ENCODE assay signal across 14 cellular contexts in genomic region chr9:98251554-98251953, GRCh38. TPM values are rescaled to one million over a fixed set of nuclear protein-coding genes. Genes with fewer than 3 reads are reported as not detected.
DNase-seq lines count a peak whose midpoint lies in the region; ATAC-seq and TF ChIP-seq lines count a peak whose summit lies in the region.
"Had no signal": no experiment of that assay in that cellular context is flagged by ENCODE, and none has a peak within 500 bp of the region (broad histone marks: within the 10 kb centered on the region; RNA-seq: fewer than 3 reads in every experiment).

No MANE protein-coding gene starts in this region.

- H3K9ac ChIP-seq in SK-N-SH, result no peak overlapping the region

- POLR2A ChIA-PET in SK-N-SH (lab: Yijun Ruan, JAX), result no interaction called here

- H3K36me3 ChIP-seq in SK-N-SH (replicated peaks in 1 of 2; ENCODE audit: control insufficient read depth in 1 of 2, insufficient read depth in 2 of 2, low read length in 1 of 2), result no peaks in the 10 kb centered on the region

- H3K4me3 Mint-ChIP-seq in activated T-helper 1 cell treated with anti-CD3 and anti-CD28 coated beads, Interleukin-12 subunit alpha, Interleukin-12 subunit beta, Interleukin-2, Interleukin-4 antibody, amounts not matched to agents 30 ng/mL and 10 ng/mL and 1 ng/mL, durations not matched to agents 14 hours and 24 hours and 36 hours, result no peak overlapping the region
- H3K4me3 Mint-ChIP-seq: central memory CD8-positive, alpha-beta T cell; naive thymus-derived CD4-positive, alpha-beta T cell; stimulated activated naive B cell treated with anti-CD40 and anti-IgM and Interleukin-4, amounts not matched to agents 10 μg/mL and 1 μg/mL and 100 μg/mL, for 72 hours had no signal

- H3K27ac Mint-ChIP-seq in activated T-helper 1 cell treated with anti-CD3 and anti-CD28 coated beads, Interleukin-12 subunit alpha, Interleukin-12 subunit beta, Interleukin-2, Interleukin-4 antibody, amounts not matched to agents 30 ng/mL and 10 ng/mL and 1 ng/mL, durations not matched to agents 14 hours and 24 hours and 36 hours, result no peak overlapping the region
- H3K27ac Mint-ChIP-seq: naive thymus-derived CD4-positive, alpha-beta T cell; stimulated activated naive B cell treated with anti-CD40 and anti-IgM and Interleukin-4, amounts not matched to agents 10 μg/mL and 1 μg/mL and 100 μg/mL, for 72 hours had no signal

- H3K27me3 ChIP-seq in SK-N-SH (ENCODE audit: insufficient read depth), result no peaks in the 10 kb centered on the region

- H2AFZ ChIP-seq in SK-N-SH (ENCODE audit: low read depth), result no peak overlapping the region

- no peaks in the 10 kb centered on the region for H3K9me3 Mint-ChIP-seq in activated T-helper 1 cell treated with anti-CD3 and anti-CD28 coated beads, Interleukin-12 subunit alpha, Interleukin-12 subunit beta, Interleukin-2, Interleukin-4 antibody, amounts not matched to agents 30 ng/mL and 10 ng/mL and 1 ng/mL, durations not matched to agents 14 hours and 24 hours and 36 hours
- H3K9me3 Mint-ChIP-seq: central memory CD8-positive, alpha-beta T cell; stimulated activated naive B cell treated with anti-CD40 and anti-IgM and Interleukin-4, amounts not matched to agents 10 μg/mL and 1 μg/mL and 100 μg/mL, for 72 hours had no signal

- H3K36me3 Mint-ChIP-seq in activated T-helper 1 cell treated with anti-CD3 and anti-CD28 coated beads, Interleukin-12 subunit alpha, Interleukin-12 subunit beta, Interleukin-2, Interleukin-4 antibody, amounts not matched to agents 30 ng/mL and 10 ng/mL and 1 ng/mL, durations not matched to agents 14 hours and 24 hours and 36 hours (ENCODE audit: low read depth), result no peaks in the 10 kb centered on the region

- intact Hi-C loops in activated T-helper 1 cell treated with anti-CD3 and anti-CD28 coated beads, Interleukin-12 subunit alpha, Interleukin-12 subunit beta, Interleukin-2, Interleukin-4 antibody, amounts not matched to agents 30 ng/mL and 10 ng/mL and 1 ng/mL, durations not matched to agents 14 hours and 24 hours and 36 hours (cut with micrococcal nuclease), result loop anchor here (10.0 kb wide), 1 partner anchor 447 kb away; no protein-coding TSS in a partner anchor

- no peak overlapping the region for H3K4me2 ChIP-seq in SK-N-SH

- ATAC-seq in GM21360 (IDR thresholded peaks at IDR 0.05; ENCODE audit: unreplicated experiment) (no peak), GM18519 (IDR thresholded peaks at IDR 0.05; ENCODE audit: low FRiP score, unreplicated experiment) (no peak)
- ATAC-seq: naive thymus-derived CD4-positive, alpha-beta T cell; stimulated activated naive B cell treated with anti-CD40 and anti-IgM and Interleukin-4, amounts not matched to agents 10 μg/mL and 1 μg/mL and 100 μg/mL, for 72 hours had no signal

- peaks cover 11% of the 10 kb centered on the region for H3F3A ChIP-seq in SK-N-SH (replicated peaks; ENCODE audit: insufficient read depth)

- H3K79me2 ChIP-seq in SK-N-SH (ENCODE audit: insufficient read depth), result peaks cover 10% of the 10 kb centered on the region

- CTCF ChIA-PET in SK-N-SH (lab: Yijun Ruan, JAX), result interaction anchor here (0.9 to 1.5 kb wide), 3 partner anchors 12 to 177 kb away, joined by 3 to 4 read pairs (median 4); no protein-coding TSS in a partner anchor

- 32% methylated on average over 3 of the region's 9 CpGs for WGBS in SK-N-SH (ENCODE audit: low lambda C conversion rate)

- H4K20me1 ChIP-seq in SK-N-SH (ENCODE audit: insufficient read depth), result no peaks in the 10 kb centered on the region

- peaks cover 4 to 11% of the 10 kb centered on the region in 2 experiments; a peak in 3 of 4 replicates for H3K4me1 ChIP-seq in SK-N-SH (ENCODE audit: control insufficient read depth in 1 of 2, insufficient read depth in 2 of 2, low read depth in 1 of 2, low read length in 1 of 2)

- no peak for TF ChIP-seq CTCF in SK-N-SH (IDR thresholded peaks at IDR 0.05)

- no peaks in the 10 kb centered on the region for H3K9me2 ChIP-seq in SK-N-SH

- H3K27ac ChIP-seq in SK-N-SH (ENCODE audit: low read depth in 2 of 2, low read length in 1 of 2), result no peak overlapping the region; a peak in 1 of 4 replicates

- peaks cover 49% of the 10 kb centered on the region for H3K4me1 Mint-ChIP-seq in activated T-helper 1 cell treated with anti-CD3 and anti-CD28 coated beads, Interleukin-12 subunit alpha, Interleukin-12 subunit beta, Interleukin-2, Interleukin-4 antibody, amounts not matched to agents 30 ng/mL and 10 ng/mL and 1 ng/mL, durations not matched to agents 14 hours and 24 hours and 36 hours (ENCODE audit: low read depth)

- H3K9me3 ChIP-seq in SK-N-SH, result no peaks in the 10 kb centered on the region

- no peak overlapping the region for H3K4me3 ChIP-seq in SK-N-SH (ENCODE audit: low read depth in 2 of 2, low read length in 1 of 2)

- no peak for TF ChIP-seq EP300 in SK-N-SH (IDR thresholded peaks at IDR 0.05; ENCODE audit: borderline replicate concordance in 1 of 2, low read depth in 1 of 2, low read length in 1 of 2)

- TF ChIP-seq RAD21 in SK-N-SH (IDR thresholded peaks at IDR 0.05; ENCODE audit: low read length), result no peak

- DNase-seq in HCEC 1CT (peak; percentile 91), SK-N-SH (no peak), fibroblast of peridontal ligament (ENCODE audit: extremely low read depth) (peak; percentile 52), stromal cell of bone marrow (ENCODE audit: low read depth) (peak; percentile 57)
- no peak for DNase-seq in activated naive CD4-positive, alpha-beta T cell treated with Interleukin-2 at 50 U/mL for 16 hours
- no peak for DNase-seq in activated T-helper 1 cell treated with anti-CD3 and anti-CD28 coated beads, Interleukin-12 subunit alpha, Interleukin-12 subunit beta, Interleukin-2, Interleukin-4 antibody, amounts not matched to agents 30 ng/mL and 10 ng/mL and 1 ng/mL, durations not matched to agents 14 hours and 24 hours and 36 hours (ENCODE audit: low spot score)
- DNase-seq: activated T-cell treated with anti-CD3 and anti-CD28 coated beads, Interleukin-2, amount 50 U/mL, for 48 hours; naive thymus-derived CD4-positive, alpha-beta T cell; NCI-H1105 treated with DMSO at 0.1 percent for 48 hours; stimulated activated CD4-positive, alpha-beta T cell treated with anti-CD3 and anti-CD28 coated beads, Interleukin-15, amount 100 ng/mL, for 24 hours; stimulated activated naive B cell treated with anti-CD40 and anti-IgM and Interleukin-4, amounts not matched to agents 10 μg/mL and 1 μg/mL and 100 μg/mL, for 72 hours had no signal

- peaks cover 3% of the 10 kb centered on the region for H3K27me3 Mint-ChIP-seq in activated T-helper 1 cell treated with anti-CD3 and anti-CD28 coated beads, Interleukin-12 subunit alpha, Interleukin-12 subunit beta, Interleukin-2, Interleukin-4 antibody, amounts not matched to agents 30 ng/mL and 10 ng/mL and 1 ng/mL, durations not matched to agents 14 hours and 24 hours and 36 hours (ENCODE audit: insufficient read depth)
- H3K27me3 Mint-ChIP-seq: central memory CD8-positive, alpha-beta T cell; stimulated activated naive B cell treated with anti-CD40 and anti-IgM and Interleukin-4, amounts not matched to agents 10 μg/mL and 1 μg/mL and 100 μg/mL, for 72 hours had no signal

TF ChIP-seq in SK-N-SH, 30 proteins besides CTCF, POLR2A, EP300 and RAD21 (continues in another document):
- TF ChIP-seq USF2 (IDR thresholded peaks at IDR 0.05; ENCODE audit: borderline replicate concordance, low read depth, low read length), result no peak
- TF ChIP-seq MEF2A (IDR thresholded peaks at IDR 0.05; ENCODE audit: borderline replicate concordance, low read depth), result no peak
- no peak for TF ChIP-seq SIN3A (IDR thresholded peaks at IDR 0.05; ENCODE audit: borderline replicate concordance, low read depth, low read length)
- TF ChIP-seq YY1 (IDR thresholded peaks at IDR 0.05; ENCODE audit: low read depth), result no peak
- no peak for TF ChIP-seq NRF1 (IDR thresholded peaks at IDR 0.05; ENCODE audit: low read depth, low read length)
- TF ChIP-seq IRF3 (IDR thresholded peaks at IDR 0.05; ENCODE audit: low read depth, low read length), result no peak
- TF ChIP-seq, protein P1, sequence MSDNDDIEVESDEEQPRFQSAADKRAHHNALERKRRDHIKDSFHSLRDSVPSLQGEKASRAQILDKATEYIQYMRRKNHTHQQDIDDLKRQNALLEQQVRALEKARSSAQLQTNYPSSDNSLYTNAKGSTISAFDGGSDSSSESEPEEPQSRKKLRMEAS (IDR thresholded peaks at IDR 0.05; ENCODE audit: low read depth), result 0 out of 2 replicates have a peak, but pooled peaks have one; percentile 24
- no peak for TF ChIP-seq GATA2 (CRISPR knock-in tag; IDR thresholded peaks at IDR 0.05)
- 0 out of 2 replicates have a peak, but pooled peaks have one; percentile 18 for TF ChIP-seq JUND (IDR thresholded peaks at IDR 0.05)
- no peak for TF ChIP-seq EZH2phosphoT487 (IDR thresholded peaks at IDR 0.05; ENCODE audit: borderline replicate concordance, low read depth)

RNA-seq across cellular contexts. Expression of gene TBC1D2, which starts 3.9 kb away (rescaled TPM):
- 5.1 and 5.6 TPM in 2 replicates for polyA plus RNA-seq in SK-N-SH (2012; rRNA removed)
- 2.1 and 3.2 TPM in 2 replicates for polyA plus RNA-seq in SK-N-SH (2012; cell fraction: cytosol; rRNA removed)
- polyA plus RNA-seq in SK-N-SH (2012; cell fraction: nucleus; rRNA removed), result 9.4 and 10.6 TPM in 2 replicates
- 1.8 and 2.2 TPM in 2 replicates for total RNA-seq in activated T-helper 1 cell treated with anti-CD3 and anti-CD28 coated beads, Interleukin-12 subunit alpha, Interleukin-12 subunit beta, Interleukin-2, Interleukin-4 antibody, amounts not matched to agents 30 ng/mL and 10 ng/mL and 1 ng/mL, durations not matched to agents 14 hours and 24 hours and 36 hours

RNA-seq across cellular contexts. Expression of gene CORO2A, which starts 59.1 kb away (rescaled TPM):
- polyA plus RNA-seq in SK-N-SH (2012; rRNA removed), result 2.3 and 2.7 TPM in 2 replicates
- 1.7 and 2.1 TPM in 2 replicates for polyA plus RNA-seq in SK-N-SH (2012; cell fraction: cytosol; rRNA removed)
- 1.6 and 2.0 TPM in 2 replicates for polyA plus RNA-seq in SK-N-SH (2012; cell fraction: nucleus; rRNA removed)
- 1.3 TPM in 2 replicates for total RNA-seq in activated T-helper 1 cell treated with anti-CD3 and anti-CD28 coated beads, Interleukin-12 subunit alpha, Interleukin-12 subunit beta, Interleukin-2, Interleukin-4 antibody, amounts not matched to agents 30 ng/mL and 10 ng/mL and 1 ng/mL, durations not matched to agents 14 hours and 24 hours and 36 hours

Comparison
In these comparisons a context has a peak if more than half of its experiments do, and no peak if none do; other contexts are left out.
1. DNase-seq: peak in HCEC 1CT (single experiment), fibroblast of peridontal ligament (single experiment) and stromal cell of bone marrow (single experiment); none in SK-N-SH (single experiment), activated naive CD4-positive, alpha-beta T cell treated with Interleukin-2 at 50 U/mL for 16 hours (single experiment) and activated T-helper 1 cell treated with anti-CD3 and anti-CD28 coated beads, Interleukin-12 subunit alpha, Interleukin-12 subunit beta, Interleukin-2, Interleukin-4 antibody, amounts not matched to agents 30 ng/mL and 10 ng/mL and 1 ng/mL, durations not matched to agents 14 hours and 24 hours and 36 hours (single experiment).